Comparison of ENCODE assay signal across 8 cellular contexts in genomic region chr11:30342736-30343166, GRCh38. TPM values are rescaled to one million over a fixed set of nuclear protein-coding genes. Genes with fewer than 3 reads are reported as not detected.
DNase-seq lines count a peak whose midpoint lies in the region; ATAC-seq and TF ChIP-seq lines count a peak whose summit lies in the region.

No MANE protein-coding gene starts in this region.

- peak overlapping the region; percentile 30 for H3K27ac Mint-ChIP-seq in activated naive CD4-positive, alpha-beta T cell treated with anti-CD3 and anti-CD28 coated beads for 36 hours
- H3K27ac Mint-ChIP-seq in stimulated activated naive CD8-positive, alpha-beta T cell treated with anti-CD3 and anti-CD28 coated beads, Interleukin-15, Interleukin-2, amounts not matched to agents 100 ng/mL and 50 ng/mL, for 24 hours: peak overlapping the region; percentile 70

- no peaks in the 10 kb centered on the region for H3K27me3 Mint-ChIP-seq in activated naive CD4-positive, alpha-beta T cell treated with anti-CD3 and anti-CD28 coated beads for 36 hours (ENCODE audit: low read depth)
- no peaks in the 10 kb centered on the region for H3K27me3 Mint-ChIP-seq in stimulated activated naive CD8-positive, alpha-beta T cell treated with anti-CD3 and anti-CD28 coated beads, Interleukin-15, Interleukin-2, amounts not matched to agents 100 ng/mL and 50 ng/mL, for 24 hours

- no peak overlapping the region for H3K4me3 Mint-ChIP-seq in activated naive CD4-positive, alpha-beta T cell treated with anti-CD3 and anti-CD28 coated beads for 36 hours
- H3K4me3 Mint-ChIP-seq in stimulated activated naive CD8-positive, alpha-beta T cell treated with anti-CD3 and anti-CD28 coated beads, Interleukin-15, Interleukin-2, amounts not matched to agents 100 ng/mL and 50 ng/mL, for 24 hours: peak overlapping the region; percentile 10

- no peak overlapping the region for H3K4me3 ChIP-seq in ovary

- H3K36me3 ChIP-seq in ovary: no peaks in the 10 kb centered on the region

- H3K9me3 Mint-ChIP-seq in activated naive CD4-positive, alpha-beta T cell treated with anti-CD3 and anti-CD28 coated beads for 36 hours: no peaks in the 10 kb centered on the region
- H3K9me3 Mint-ChIP-seq in stimulated activated naive CD8-positive, alpha-beta T cell treated with anti-CD3 and anti-CD28 coated beads, Interleukin-15, Interleukin-2, amounts not matched to agents 100 ng/mL and 50 ng/mL, for 24 hours: no peaks in the 10 kb centered on the region

- H3K27me3 ChIP-seq in ovary: no peaks in the 10 kb centered on the region

- no peak overlapping the region for H3K27ac ChIP-seq in ovary

- TF ChIP-seq POLR2A in ovary (IDR thresholded peaks at IDR 0.05): no peak

- H3K36me3 Mint-ChIP-seq in activated naive CD4-positive, alpha-beta T cell treated with anti-CD3 and anti-CD28 coated beads for 36 hours (ENCODE audit: low read depth): peaks cover 5% of the 10 kb centered on the region
- peaks cover 23% of the 10 kb centered on the region for H3K36me3 Mint-ChIP-seq in stimulated activated naive CD8-positive, alpha-beta T cell treated with anti-CD3 and anti-CD28 coated beads, Interleukin-15, Interleukin-2, amounts not matched to agents 100 ng/mL and 50 ng/mL, for 24 hours (ENCODE audit: low read depth)

- ATAC-seq in HG02885 (IDR thresholded peaks at IDR 0.05; ENCODE audit: poor library complexity, unreplicated experiment): peak; percentile 95
- no peak for ATAC-seq in SK-N-SH treated with all-trans-retinoic acid at 6 μM for 48 hours

- H3K4me1 Mint-ChIP-seq in activated naive CD4-positive, alpha-beta T cell treated with anti-CD3 and anti-CD28 coated beads for 36 hours (ENCODE audit: low read depth): peaks cover 4% of the 10 kb centered on the region
- H3K4me1 Mint-ChIP-seq in stimulated activated naive CD8-positive, alpha-beta T cell treated with anti-CD3 and anti-CD28 coated beads, Interleukin-15, Interleukin-2, amounts not matched to agents 100 ng/mL and 50 ng/mL, for 24 hours (ENCODE audit: low read depth): peaks cover 21% of the 10 kb centered on the region

- TF ChIP-seq CTCF in ovary (IDR thresholded peaks at IDR 0.05): no peak

- CTCF ChIA-PET in activated naive CD4-positive, alpha-beta T cell treated with anti-CD3 and anti-CD28 coated beads for 36 hours (lab: Charles Lee): no interaction called here

- DNase-seq in activated naive CD4-positive, alpha-beta T cell treated with anti-CD3 and anti-CD28 coated beads for 36 hours: no peak
- no peak for DNase-seq in activated naive CD4-positive, alpha-beta T cell treated with anti-CD3 and anti-CD28 coated beads, Interleukin-2, amount 50 U/mL, for 16 hours
- DNase-seq in NOMO-1 treated with DMSO at 0.1 percent for 48 hours (lab: John Stamatoyannopoulos, UW; ENCODE audit: unreplicated experiment) (peak; percentile 95), ovary (no peak)
- DNase-seq in activated CD4-positive, CD25-positive, alpha-beta regulatory T cell treated with anti-CD3 and anti-CD28 coated beads, Interleukin-2, amount 50 U/mL, for 72 hours: no peak

- WGBS in ovary, 3 donors: 80 to 90% (median 84%) methylated on average over 1 of the region's 1 CpG

- H3K9me3 ChIP-seq in ovary: no peaks in the 10 kb centered on the region

- TF ChIP-seq EP300 in ovary (IDR thresholded peaks at IDR 0.05): no peak

- no peaks in the 10 kb centered on the region for H3K4me1 ChIP-seq in ovary (ENCODE audit: insufficient read depth)

- intact Hi-C loops in activated naive CD4-positive, alpha-beta T cell treated with anti-CD3 and anti-CD28 coated beads for 36 hours (cut with micrococcal nuclease): loop anchor here (2.0 to 10.0 kb wide), 3 partner anchors 20 to 892 kb away; partner anchors contain the start of gene ARL14EP
- intact Hi-C loops in ovary (cut with DNase I): no loop called here

TF ChIP-seq in SK-N-SH treated with all-trans-retinoic acid at 6 μM for 48 hours, 23 proteins besides CTCF, POLR2A, EP300 and RAD21:
- no peak for TF ChIP-seq BACH2 (CRISPR knock-in tag; IDR thresholded peaks at IDR 0.05; ENCODE audit: borderline replicate concordance)
- TF ChIP-seq ARNTL (CRISPR knock-in tag; IDR thresholded peaks at IDR 0.05; ENCODE audit: borderline replicate concordance, low read depth): no peak
- no peak for TF ChIP-seq ISL1 (CRISPR knock-in tag; IDR thresholded peaks at IDR 0.05)
- TF ChIP-seq ZNF565 (CRISPR knock-in tag; conservative IDR thresholded peaks at IDR 0.05; ENCODE audit: low read depth): no peak
- no peak for TF ChIP-seq ZNF8 (CRISPR knock-in tag; IDR thresholded peaks at IDR 0.05)
- no peak for TF ChIP-seq ZC3H10 (CRISPR knock-in tag; IDR thresholded peaks at IDR 0.05)
- TF ChIP-seq, protein P1, sequence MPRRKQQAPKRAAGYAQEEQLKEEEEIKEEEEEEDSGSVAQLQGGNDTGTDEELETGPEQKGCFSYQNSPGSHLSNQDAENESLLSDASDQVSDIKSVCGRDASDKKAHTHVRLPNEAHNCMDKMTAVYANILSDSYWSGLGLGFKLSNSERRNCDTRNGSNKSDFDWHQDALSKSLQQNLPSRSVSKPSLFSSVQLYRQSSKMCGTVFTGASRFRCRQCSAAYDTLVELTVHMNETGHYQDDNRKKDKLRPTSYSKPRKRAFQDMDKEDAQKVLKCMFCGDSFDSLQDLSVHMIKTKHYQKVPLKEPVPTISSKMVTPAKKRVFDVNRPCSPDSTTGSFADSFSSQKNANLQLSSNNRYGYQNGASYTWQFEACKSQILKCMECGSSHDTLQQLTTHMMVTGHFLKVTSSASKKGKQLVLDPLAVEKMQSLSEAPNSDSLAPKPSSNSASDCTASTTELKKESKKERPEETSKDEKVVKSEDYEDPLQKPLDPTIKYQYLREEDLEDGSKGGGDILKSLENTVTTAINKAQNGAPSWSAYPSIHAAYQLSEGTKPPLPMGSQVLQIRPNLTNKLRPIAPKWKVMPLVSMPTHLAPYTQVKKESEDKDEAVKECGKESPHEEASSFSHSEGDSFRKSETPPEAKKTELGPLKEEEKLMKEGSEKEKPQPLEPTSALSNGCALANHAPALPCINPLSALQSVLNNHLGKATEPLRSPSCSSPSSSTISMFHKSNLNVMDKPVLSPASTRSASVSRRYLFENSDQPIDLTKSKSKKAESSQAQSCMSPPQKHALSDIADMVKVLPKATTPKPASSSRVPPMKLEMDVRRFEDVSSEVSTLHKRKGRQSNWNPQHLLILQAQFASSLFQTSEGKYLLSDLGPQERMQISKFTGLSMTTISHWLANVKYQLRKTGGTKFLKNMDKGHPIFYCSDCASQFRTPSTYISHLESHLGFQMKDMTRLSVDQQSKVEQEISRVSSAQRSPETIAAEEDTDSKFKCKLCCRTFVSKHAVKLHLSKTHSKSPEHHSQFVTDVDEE (CRISPR knock-in tag; IDR thresholded peaks at IDR 0.05): no peak
- no peak for TF ChIP-seq RARB (CRISPR knock-in tag; IDR thresholded peaks at IDR 0.05)
- TF ChIP-seq OSR1 (CRISPR knock-in tag; IDR thresholded peaks at IDR 0.05): no peak
- no peak for TF ChIP-seq ZFP30 (CRISPR knock-in tag; IDR thresholded peaks at IDR 0.05)
- TF ChIP-seq, protein P2, sequence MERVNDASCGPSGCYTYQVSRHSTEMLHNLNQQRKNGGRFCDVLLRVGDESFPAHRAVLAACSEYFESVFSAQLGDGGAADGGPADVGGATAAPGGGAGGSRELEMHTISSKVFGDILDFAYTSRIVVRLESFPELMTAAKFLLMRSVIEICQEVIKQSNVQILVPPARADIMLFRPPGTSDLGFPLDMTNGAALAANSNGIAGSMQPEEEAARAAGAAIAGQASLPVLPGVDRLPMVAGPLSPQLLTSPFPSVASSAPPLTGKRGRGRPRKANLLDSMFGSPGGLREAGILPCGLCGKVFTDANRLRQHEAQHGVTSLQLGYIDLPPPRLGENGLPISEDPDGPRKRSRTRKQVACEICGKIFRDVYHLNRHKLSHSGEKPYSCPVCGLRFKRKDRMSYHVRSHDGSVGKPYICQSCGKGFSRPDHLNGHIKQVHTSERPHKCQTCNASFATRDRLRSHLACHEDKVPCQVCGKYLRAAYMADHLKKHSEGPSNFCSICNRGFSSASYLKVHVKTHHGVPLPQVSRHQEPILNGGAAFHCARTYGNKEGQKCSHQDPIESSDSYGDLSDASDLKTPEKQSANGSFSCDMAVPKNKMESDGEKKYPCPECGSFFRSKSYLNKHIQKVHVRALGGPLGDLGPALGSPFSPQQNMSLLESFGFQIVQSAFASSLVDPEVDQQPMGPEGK (CRISPR knock-in tag; IDR thresholded peaks at IDR 0.05; ENCODE audit: borderline replicate concordance): no peak
- TF ChIP-seq TCF4 (CRISPR knock-in tag; IDR thresholded peaks at IDR 0.05; ENCODE audit: borderline replicate concordance): no peak
- no peak for TF ChIP-seq TOX (CRISPR knock-in tag; IDR thresholded peaks at IDR 0.05; ENCODE audit: borderline replicate concordance)
- TF ChIP-seq ZFP3 (CRISPR knock-in tag; IDR thresholded peaks at IDR 0.05): no peak
- no peak for TF ChIP-seq ESRRG (CRISPR knock-in tag; IDR thresholded peaks at IDR 0.05)
TF ChIP-seq in SK-N-SH treated with all-trans-retinoic acid at 6 μM for 48 hours: peak in this region for 0.

RNA-seq across cellular contexts. Expression of gene ARL14EP, which starts 19.8 kb away (rescaled TPM):
- 10 to 100 TPM; 17.9 to 22.1 TPM for total RNA-seq in activated naive CD4-positive, alpha-beta T cell treated with anti-CD3 and anti-CD28 coated beads for 36 hours
- 10 to 100 TPM; 18.4 to 39.6 (median 28.4) TPM for total RNA-seq in ovary
- polyA plus RNA-seq in ovary: 10 to 100 TPM; 20.0 to 27.7 TPM
